In genomic region chr2:134918518-134919359, GRCh38 we compare ENCODE assay signal across 8 cellular contexts. TPM values are rescaled to one million over a fixed set of nuclear protein-coding genes. Genes with fewer than 3 reads are reported as not detected.
A peak's percentile ranks its signal among the peaks of the same experiment; 100 is the strongest.
DNase-seq lines count a peak whose midpoint lies in the region; ATAC-seq and TF ChIP-seq lines count a peak whose summit lies in the region.

TSS of gene CCNT2 (plus strand) at chr2:134918822. CDS start at chr2:134918855, 33 bp downstream.

- peak within 1 kb of the TSS; percentile 51 to 94 for H3K27ac ChIP-seq in ovary
- H3K27ac ChIP-seq in thyroid gland: peak within 1 kb of the TSS; percentile 87 to 94 (median 94)

- TF ChIP-seq CTCF in GM12865 (IDR thresholded peaks at IDR 0.05; ENCODE audit: insufficient read depth, low read depth, low read length, missing control alignments) (no peak), ovary (IDR thresholded peaks at IDR 0.05) (peak in 1 of 3 donors; percentile 45), thyroid gland (IDR thresholded peaks at IDR 0.05) (peak in 1 of 6 experiments; percentile 4)

- H3K36me3 Mint-ChIP-seq in activated naive CD8-positive, alpha-beta T cell treated with anti-CD3 and anti-CD28 coated beads, Interleukin-2, amount 50 U/mL, for 24 hours (ENCODE audit: low read depth): peaks cover 26% of the 10 kb centered on the region

- intact Hi-C loops in Right ventricle myocardium inferior (cut with DNase I) (no loop called here), ovary (cut with DNase I) (no loop called here), thyroid gland (cut with DNase I) (no loop called here)

- no peaks in the 10 kb centered on the region for H3K9me3 Mint-ChIP-seq in activated naive CD8-positive, alpha-beta T cell treated with anti-CD3 and anti-CD28 coated beads, Interleukin-2, amount 50 U/mL, for 24 hours

- TF ChIP-seq POLR2A in ovary (IDR thresholded peaks at IDR 0.05) (peak; percentile 30), thyroid gland (IDR thresholded peaks at IDR 0.05) (peak in 1 of 2 donors; percentile 55)

- H3K4me3 ChIP-seq in GM12865 (ENCODE audit: low read depth, low read length) (peak within 1 kb of the TSS; percentile 93), ovary (peak within 1 kb of the TSS; percentile 95), thyroid gland (replicated peaks in 1 of 3) (peak within 1 kb of the TSS; percentile 73 to 99 (median 95))

- peak within 1 kb of the TSS; percentile 96 for H3K27ac Mint-ChIP-seq in activated naive CD8-positive, alpha-beta T cell treated with anti-CD3 and anti-CD28 coated beads, Interleukin-2, amount 50 U/mL, for 24 hours

- WGBS in ovary, 3 donors: 0 to 1% (median 0%) methylated on average over 64 to 84 of the region's 85 CpGs
- WGBS in thyroid gland, 2 donors: 0 to 1% methylated on average over 44 to 52 of the region's 85 CpGs

- H3K4me1 ChIP-seq in ovary (ENCODE audit: insufficient read depth) (peaks cover 5% of the 10 kb centered on the region), thyroid gland (peaks cover 22 to 30% of the 10 kb centered on the region in 2 donors)

- H3K36me3 ChIP-seq in ovary (no peaks in the 10 kb centered on the region), thyroid gland (no peaks in the 10 kb centered on the region)

- H3K27me3 Mint-ChIP-seq in activated naive CD8-positive, alpha-beta T cell treated with anti-CD3 and anti-CD28 coated beads, Interleukin-2, amount 50 U/mL, for 24 hours: peaks cover 4% of the 10 kb centered on the region

- H3K9me3 ChIP-seq in ovary: no peaks in the 10 kb centered on the region
- H3K9me3 ChIP-seq in thyroid gland: no peaks in the 10 kb centered on the region

- ATAC-seq in HG02763 (IDR thresholded peaks at IDR 0.05; ENCODE audit: unreplicated experiment) (peak; percentile 86), Right ventricle myocardium inferior (peak; percentile 96)
- ATAC-seq in activated naive CD8-positive, alpha-beta T cell treated with anti-CD3 and anti-CD28 coated beads, Interleukin-2, amount 50 U/mL, for 24 hours: peak; percentile 90

- peak within 1 kb of the TSS; percentile 96 for H3K4me3 Mint-ChIP-seq in activated naive CD8-positive, alpha-beta T cell treated with anti-CD3 and anti-CD28 coated beads, Interleukin-2, amount 50 U/mL, for 24 hours

- H3K4me1 Mint-ChIP-seq in activated naive CD8-positive, alpha-beta T cell treated with anti-CD3 and anti-CD28 coated beads, Interleukin-2, amount 50 U/mL, for 24 hours: peaks cover 45% of the 10 kb centered on the region

- DNase-seq in GM12865 (ENCODE audit: low read depth) (peak; percentile 99), NCI-H1417 treated with DMSO at 0.1 percent for 48 hours (lab: John Stamatoyannopoulos, UW) (peak; percentile 96), SW480 (ENCODE audit: low spot score) (peak; percentile 99), Right ventricle myocardium inferior (ENCODE audit: missing footprints) (peak; percentile 100), ovary (peak; percentile 99 to 100 (median 99)), thyroid gland (peak; percentile 98 to 99)
- DNase-seq in activated naive CD8-positive, alpha-beta T cell treated with anti-CD3 and anti-CD28 coated beads, Interleukin-2, amount 50 U/mL, for 24 hours: peak; percentile 100

- no peaks in the 10 kb centered on the region for H3K27me3 ChIP-seq in ovary
- no peaks in the 10 kb centered on the region for H3K27me3 ChIP-seq in thyroid gland

- TF ChIP-seq EP300 in ovary (IDR thresholded peaks at IDR 0.05): no peak

RNA-seq across cellular contexts. Expression of gene CCNT2, which starts in this region (rescaled TPM):
- 16.5 TPM for total RNA-seq in Right ventricle myocardium inferior
- total RNA-seq in ovary: 10 to 100 TPM; 25.5 to 46.5 (median 38.4) TPM
- 10 to 100 TPM; 14.0 to 20.6 TPM for polyA plus RNA-seq in ovary
- 10 to 100 TPM; 40.1 to 81.8 (median 45.1) TPM for total RNA-seq in thyroid gland

Comparison
In these comparisons a context has a peak if more than half of its experiments do, and no peak if none do; other contexts are left out.
1. Peak in every context shown above with its lines: DNase-seq, ATAC-seq, H3K4me3 ChIP-seq and H3K27ac ChIP-seq.